In genomic region chr11:126790550-126790981, GRCh38 we compare ENCODE assay signal across 1 cellular context.
TF ChIP-seq lines count a peak whose summit lies in the region.

No MANE protein-coding gene starts in this region.

TF ChIP-seq in K562, 482 proteins besides CTCF, POLR2A, EP300 and RAD21 (continued from another document):
- TF ChIP-seq MGA (IDR thresholded peaks at IDR 0.05) (no peak), ZBTB1 (CRISPR knock-in tag; IDR thresholded peaks at IDR 0.05; ENCODE audit: borderline replicate concordance, low read depth) (no peak), ZNF695 (CRISPR knock-in tag; IDR thresholded peaks at IDR 0.05) (no peak), ZNF511 (CRISPR knock-in tag; IDR thresholded peaks at IDR 0.05) (no peak), ZBED1 (IDR thresholded peaks at IDR 0.05) (no peak), ELK3 (CRISPR knock-in tag; IDR thresholded peaks at IDR 0.05) (no peak), ATF7 (IDR thresholded peaks at IDR 0.05) (no peak), ZNF79 (CRISPR knock-in tag; IDR thresholded peaks at IDR 0.05; ENCODE audit: low read depth) (no peak), PKNOX1 (IDR thresholded peaks at IDR 0.05) (no peak), ZNF592 (IDR thresholded peaks at IDR 0.05) (no peak), SRSF1 (IDR thresholded peaks at IDR 0.05; ENCODE audit: low read depth, low read length) (no peak), POLR2AphosphoS2 (IDR thresholded peaks at IDR 0.05; ENCODE audit: low read length) (no peak), CLOCK (CRISPR knock-in tag; IDR thresholded peaks at IDR 0.05; ENCODE audit: borderline replicate concordance) (no peak)
TF ChIP-seq in K562: peak in this region for 0.
